Comparison of ENCODE assay signal across 8 cellular contexts in the genomic region with DNA sequence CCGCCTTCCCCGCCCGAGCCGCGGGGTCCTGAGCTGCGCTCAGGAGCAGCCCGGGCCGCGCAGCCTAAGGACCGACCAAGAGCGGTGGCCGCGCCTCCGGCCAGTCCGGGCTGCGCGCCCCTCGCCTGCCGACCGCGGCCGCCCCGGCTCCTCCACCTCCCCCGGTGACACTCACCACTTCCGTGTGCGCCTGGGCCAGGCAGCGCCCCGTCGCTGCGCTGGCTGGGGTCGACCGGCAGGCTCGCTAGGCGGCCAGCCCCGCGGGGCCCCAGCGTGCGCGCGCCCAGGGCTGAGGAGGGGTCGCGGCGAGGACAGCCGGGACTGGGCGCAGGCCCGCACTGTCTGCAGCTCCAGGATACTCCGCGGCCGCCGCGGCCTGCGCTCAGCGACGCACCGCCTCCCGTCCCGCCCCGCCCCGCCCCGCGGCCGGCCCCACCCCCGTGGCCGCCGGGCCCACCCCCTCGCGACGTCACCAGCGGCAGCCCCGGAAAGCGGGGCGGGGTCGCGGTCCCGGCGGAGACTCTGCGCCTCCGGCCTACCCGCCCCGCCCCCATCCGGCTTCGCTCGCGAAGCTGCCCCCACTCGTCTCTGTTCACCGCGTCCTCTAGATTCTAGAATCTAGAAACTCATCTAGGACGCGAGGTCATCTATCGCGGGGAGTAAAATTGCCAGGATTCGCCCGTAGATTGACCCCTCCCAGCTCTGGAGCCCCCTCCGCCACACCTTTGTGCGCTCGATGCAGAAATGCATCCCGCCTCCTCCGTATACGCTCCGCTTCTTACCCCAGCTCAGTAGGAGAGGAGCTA. TPM values are rescaled to one million over a fixed set of nuclear protein-coding genes. Genes with fewer than 3 reads are reported as not detected.
DNase-seq lines count a peak whose midpoint lies in the region; ATAC-seq and TF ChIP-seq lines count a peak whose summit lies in the region.

A gene (minus strand): TSS at position 392 of the 806 bp plus-strand sequence. CDS start 80,285 bp downstream, outside the sequence.

- H3K4me3 ChIP-seq in Jurkat, Clone E6-1 (ENCODE audit: low read length): peak within 1 kb of the TSS; percentile 85
- H3K4me3 ChIP-seq in fibroblast of mammary gland (ENCODE audit: control insufficient read depth, low read depth, low read length): peak within 1 kb of the TSS; percentile 94

- DNase-seq in DMS79 treated with DMSO at 0.1 percent for 48 hours (lab: John Stamatoyannopoulos, UW): peak; percentile 79
- peak; percentile 66 for DNase-seq in Jurkat, Clone E6-1 (ENCODE audit: low read depth, low spot score)
- DNase-seq in RKO (ENCODE audit: low spot score): peak; percentile 85
- peak; percentile 80 to 85 for DNase-seq in activated T-helper 1 cell treated with anti-CD3 and anti-CD28 coated beads, Interleukin-2, amount 50 U/mL, for 16 hours (ENCODE audit: low read depth in 1 of 2, low spot score in 1 of 2)
- DNase-seq in fibroblast of mammary gland (ENCODE audit: low read depth): peak; percentile 67
- DNase-seq in natural killer cell: peak; percentile 89
- DNase-seq in stimulated activated naive CD4-positive, alpha-beta T cell (lab: John Stamatoyannopoulos, UW): peak; percentile 82 to 92 (median 86)

- H3K4me3 Mint-ChIP-seq in natural killer cell: peak within 1 kb of the TSS; percentile 94

- TF ChIP-seq CTCF in fibroblast of mammary gland (conservative IDR thresholded peaks at IDR 0.05; ENCODE audit: control insufficient read depth, insufficient read depth, low read depth, low read length) (no peak), natural killer cell (IDR thresholded peaks at IDR 0.05) (no peak)

- peak within 1 kb of the TSS in 1 of 2 donors; percentile 94 for H3K27ac Mint-ChIP-seq in natural killer cell

- ATAC-seq in GM21717 (IDR thresholded peaks at IDR 0.05; ENCODE audit: unreplicated experiment) (peak; percentile 72), natural killer cell (peak; percentile 78 to 90 (median 78))

- no peaks in the 10 kb centered on the region for H3K36me3 Mint-ChIP-seq in natural killer cell

- intact Hi-C loops in natural killer cell (cut with micrococcal nuclease): loop anchor here (2.0 kb wide), 1 partner anchor 100 kb away; no protein-coding TSS in a partner anchor

- H3K27me3 Mint-ChIP-seq in natural killer cell (ENCODE audit: low read depth in 2 of 2): no peaks in the 10 kb centered on the region

- H3K9me3 Mint-ChIP-seq in natural killer cell: no peaks in the 10 kb centered on the region

- peaks cover 50 to 51% of the 10 kb centered on the region in 2 donors for H3K4me1 Mint-ChIP-seq in natural killer cell

RNA-seq across cellular contexts. Expression of the gene that starts here (rescaled TPM):
- 39.3 TPM for polyA plus RNA-seq in Jurkat, Clone E6-1 (2012; ENCODE audit: insufficient read depth, insufficient read length)
- total RNA-seq in natural killer cell: 100 to 1,000 TPM; 507 to 626 (median 526) TPM

Comparison
In these comparisons a context has a peak if more than half of its experiments do, and no peak if none do; other contexts are left out.
1. Peak in every context shown above with its lines: DNase-seq, ATAC-seq and H3K4me3 ChIP-seq.